30 cellular contexts compared by ENCODE assay signal in the genomic region with DNA sequence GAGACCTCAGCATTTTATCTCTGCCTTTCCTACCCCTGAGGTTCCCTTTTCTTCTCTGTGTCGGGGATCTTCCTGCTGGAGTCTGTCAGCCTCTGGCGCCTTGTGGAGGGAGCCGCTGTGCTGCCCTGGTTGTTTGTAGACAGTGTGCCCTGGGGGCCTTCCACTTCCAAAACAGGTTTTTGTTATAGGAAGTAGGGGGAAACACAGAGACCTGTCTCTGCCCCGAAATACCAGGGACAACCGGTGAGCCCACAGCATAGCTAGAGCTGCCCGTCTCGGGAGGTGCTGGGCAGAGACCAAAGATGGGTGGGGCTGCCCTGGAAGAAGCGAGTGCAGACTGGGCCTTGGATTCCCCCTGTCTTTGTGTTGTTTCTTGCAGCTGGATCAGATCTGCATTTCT. TPM values are rescaled to one million over a fixed set of nuclear protein-coding genes. Genes with fewer than 3 reads are reported as not detected.
"Had no signal": no experiment of that assay in that cellular context is flagged by ENCODE, and none has a peak within 500 bp of the region (broad histone marks: within the 10 kb centered on the region; RNA-seq: fewer than 3 reads in every experiment).

No MANE protein-coding gene starts in this region.

- H3K9me3 ChIP-seq: adrenal gland, body of pancreas, Peyer's patch had no signal

- H3K4me1 ChIP-seq: adrenal gland, body of pancreas, Peyer's patch had no signal

- H3K4me3 ChIP-seq: adrenal gland, body of pancreas, Peyer's patch had no signal

- DNase-seq: activated B cell treated with CpG ODN at 0.5 μM for 24 hours; activated CD4-positive, alpha-beta memory T cell treated with anti-CD3 and anti-CD28 coated beads for 36 hours; activated CD4-positive, alpha-beta T cell treated with anti-CD3 and anti-CD28 coated beads for 4 hours; activated CD4-positive, alpha-beta T cell treated with anti-CD3 and anti-CD28 coated beads, Interleukin-2, amount 50 U/mL, for 1 hour; activated CD4-positive, CD25-positive, alpha-beta regulatory T cell treated with anti-CD3 and anti-CD28 coated beads, Interleukin-2, amount 50 U/mL, for 72 hours; activated CD8-positive, alpha-beta memory T cell treated with anti-CD3 and anti-CD28 coated beads, Interleukin-2, amount 50 U/mL, for 4 hours; activated gamma-delta T cell treated with Interleukin-2 at 50 U/mL for 16 hours; activated naive CD4-positive, alpha-beta T cell treated with anti-CD3 and anti-CD28 coated beads for 36 hours; activated T-cell treated with anti-CD3 and anti-CD28 coated beads for 4 hours; activated T-cell treated with anti-CD3 and anti-CD28 coated beads, Interleukin-2, amount 50 U/mL, for 4 hours; adrenal gland; body of pancreas; caudate nucleus; NCI-H1105; NCI-H1417 treated with DMSO at 0.1 percent for 48 hours; NCI-H1694; NCI-H1930; NCI-H2081 treated with DMSO at 0.1 percent for 48 hours; NCI-H345; NCI-H524 treated with DMSO at 0.1 percent for 48 hours; PC-3; Peyer's patch; RPMI8226; SIG-M5; T-cell; T-helper 17 cell had no signal

- H3K27me3 ChIP-seq: adrenal gland, body of pancreas, Peyer's patch had no signal

- H3K27ac ChIP-seq: adrenal gland, body of pancreas, Peyer's patch, VCaP had no signal

RNA-seq across cellular contexts. Expression of a gene that starts 9.3 kb away (rescaled TPM):
- total RNA-seq: Right ventricle myocardium inferior had no signal

RNA-seq across cellular contexts. Expression of a gene that starts 29.4 kb away (rescaled TPM):
- total RNA-seq: adrenal gland, body of pancreas, bronchial epithelial cell, PC-3, Peyer's patch, Right ventricle myocardium inferior, SK-MEL-5, T-helper 17 cell had no signal
- polyA plus RNA-seq: adrenal gland had no signal
